Comparison of ENCODE assay signal across 1 cellular context in the genomic region with DNA sequence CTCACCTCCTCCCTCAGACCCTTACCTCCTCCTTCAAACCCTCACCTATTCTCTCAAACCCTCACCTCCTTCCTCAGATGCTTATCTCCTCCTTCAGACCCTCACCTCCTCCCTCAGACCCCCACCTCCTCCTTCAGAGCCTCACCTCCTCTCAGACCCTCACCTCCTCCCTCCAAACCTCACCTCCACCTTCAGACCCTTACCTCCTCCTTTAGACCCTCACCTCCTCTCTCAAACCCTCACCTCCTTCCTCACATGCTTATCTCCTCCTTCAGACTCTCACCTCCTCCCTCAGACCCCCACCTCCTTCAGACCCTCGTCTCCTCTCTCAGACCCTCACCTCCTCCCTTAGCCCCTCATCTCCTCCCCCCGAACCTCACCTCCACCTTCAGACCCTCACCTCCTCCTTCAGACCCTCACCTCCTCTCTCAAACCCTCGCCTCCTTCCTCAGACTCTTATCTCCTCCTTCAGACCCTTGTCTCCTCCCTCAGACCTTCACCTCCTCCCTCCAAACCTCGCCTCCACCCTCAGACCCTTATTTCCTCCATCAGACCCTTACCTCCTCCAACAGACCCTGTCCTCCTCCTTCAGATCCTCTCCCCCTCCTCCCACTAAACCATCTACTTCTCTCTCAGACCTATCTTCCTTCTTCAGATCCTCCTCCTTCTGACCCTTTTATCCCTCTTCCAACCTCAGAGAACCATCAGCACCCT.
TF ChIP-seq lines count a peak whose summit lies in the region.

No MANE protein-coding gene starts in this region.

TF ChIP-seq in K562, 482 proteins besides CTCF, POLR2A, EP300 and RAD21 (continued from another document and continues in another):
- no peak for TF ChIP-seq ZFP91 (CRISPR knock-in tag; IDR thresholded peaks at IDR 0.05)
- peak; percentile 34; the same call in 1 of the 2 replicates for TF ChIP-seq ARID1B (IDR thresholded peaks at IDR 0.05)
- TF ChIP-seq, protein P1, sequence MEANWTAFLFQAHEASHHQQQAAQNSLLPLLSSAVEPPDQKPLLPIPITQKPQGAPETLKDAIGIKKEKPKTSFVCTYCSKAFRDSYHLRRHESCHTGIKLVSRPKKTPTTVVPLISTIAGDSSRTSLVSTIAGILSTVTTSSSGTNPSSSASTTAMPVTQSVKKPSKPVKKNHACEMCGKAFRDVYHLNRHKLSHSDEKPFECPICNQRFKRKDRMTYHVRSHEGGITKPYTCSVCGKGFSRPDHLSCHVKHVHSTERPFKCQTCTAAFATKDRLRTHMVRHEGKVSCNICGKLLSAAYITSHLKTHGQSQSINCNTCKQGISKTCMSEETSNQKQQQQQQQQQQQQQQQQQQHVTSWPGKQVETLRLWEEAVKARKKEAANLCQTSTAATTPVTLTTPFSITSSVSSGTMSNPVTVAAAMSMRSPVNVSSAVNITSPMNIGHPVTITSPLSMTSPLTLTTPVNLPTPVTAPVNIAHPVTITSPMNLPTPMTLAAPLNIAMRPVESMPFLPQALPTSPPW (CRISPR knock-in tag; IDR thresholded peaks at IDR 0.05): no peak
- no peak for TF ChIP-seq FIP1L1 (IDR thresholded peaks at IDR 0.05; ENCODE audit: low read depth, low read length, poor library complexity, severe bottlenecking)
- TF ChIP-seq THAP7 (CRISPR knock-in tag; IDR thresholded peaks at IDR 0.05): no peak
- no peak for TF ChIP-seq RBFOX2 (IDR thresholded peaks at IDR 0.05; ENCODE audit: low read depth, low read length)
- 0 out of 2 replicates have a peak, but pooled peaks have one; percentile 16 for TF ChIP-seq MTA1 (IDR thresholded peaks at IDR 0.05; ENCODE audit: borderline replicate concordance)
- no peak for TF ChIP-seq HDGF (IDR thresholded peaks at IDR 0.05)
- TF ChIP-seq FOXA1 (IDR thresholded peaks at IDR 0.05; ENCODE audit: borderline replicate concordance): no peak
- no peak for TF ChIP-seq MAFF (IDR thresholded peaks at IDR 0.05; ENCODE audit: low read length)
- no peak for TF ChIP-seq POU5F1 (IDR thresholded peaks at IDR 0.05; ENCODE audit: borderline replicate concordance, low read depth, low read length, partially characterized antibody)
- TF ChIP-seq PPARD (CRISPR knock-in tag; IDR thresholded peaks at IDR 0.05): no peak
- TF ChIP-seq TRIM24 (IDR thresholded peaks at IDR 0.05): 0 out of 4 replicates have a peak, but pooled peaks of 1 of the 2 experiments have one; percentile 9
- peak; percentile 47; the same call in 1 of the 2 replicates for TF ChIP-seq NBN (IDR thresholded peaks at IDR 0.05; ENCODE audit: low read depth)
- TF ChIP-seq, protein P2, sequence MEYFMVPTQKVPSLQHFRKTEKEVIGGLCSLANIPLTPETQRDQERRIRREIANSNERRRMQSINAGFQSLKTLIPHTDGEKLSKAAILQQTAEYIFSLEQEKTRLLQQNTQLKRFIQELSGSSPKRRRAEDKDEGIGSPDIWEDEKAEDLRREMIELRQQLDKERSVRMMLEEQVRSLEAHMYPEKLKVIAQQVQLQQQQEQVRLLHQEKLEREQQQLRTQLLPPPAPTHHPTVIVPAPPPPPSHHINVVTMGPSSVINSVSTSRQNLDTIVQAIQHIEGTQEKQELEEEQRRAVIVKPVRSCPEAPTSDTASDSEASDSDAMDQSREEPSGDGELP (CRISPR knock-in tag; IDR thresholded peaks at IDR 0.05; ENCODE audit: borderline replicate concordance): no peak
- no peak for TF ChIP-seq HDAC8 (tag; IDR thresholded peaks at IDR 0.05)
- TF ChIP-seq RFX7 (CRISPR knock-in tag; IDR thresholded peaks at IDR 0.05): no peak
- no peak for TF ChIP-seq CHD2 (IDR thresholded peaks at IDR 0.05; ENCODE audit: low read depth, low read length)
- peak; percentile 85 for TF ChIP-seq ZFP36 (IDR thresholded peaks at IDR 0.05; ENCODE audit: low read depth, low read length, partially characterized antibody)
- TF ChIP-seq RHOXF2B (CRISPR knock-in tag; conservative IDR thresholded peaks at IDR 0.05): no peak
- peak; percentile 94 for TF ChIP-seq ARHGAP35 (IDR thresholded peaks at IDR 0.05; ENCODE audit: partially characterized antibody)
- TF ChIP-seq, protein P3, sequence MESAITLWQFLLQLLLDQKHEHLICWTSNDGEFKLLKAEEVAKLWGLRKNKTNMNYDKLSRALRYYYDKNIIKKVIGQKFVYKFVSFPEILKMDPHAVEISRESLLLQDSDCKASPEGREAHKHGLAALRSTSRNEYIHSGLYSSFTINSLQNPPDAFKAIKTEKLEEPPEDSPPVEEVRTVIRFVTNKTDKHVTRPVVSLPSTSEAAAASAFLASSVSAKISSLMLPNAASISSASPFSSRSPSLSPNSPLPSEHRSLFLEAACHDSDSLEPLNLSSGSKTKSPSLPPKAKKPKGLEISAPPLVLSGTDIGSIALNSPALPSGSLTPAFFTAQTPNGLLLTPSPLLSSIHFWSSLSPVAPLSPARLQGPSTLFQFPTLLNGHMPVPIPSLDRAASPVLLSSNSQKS (CRISPR knock-in tag; IDR thresholded peaks at IDR 0.05): no peak
- TF ChIP-seq, protein P4, sequence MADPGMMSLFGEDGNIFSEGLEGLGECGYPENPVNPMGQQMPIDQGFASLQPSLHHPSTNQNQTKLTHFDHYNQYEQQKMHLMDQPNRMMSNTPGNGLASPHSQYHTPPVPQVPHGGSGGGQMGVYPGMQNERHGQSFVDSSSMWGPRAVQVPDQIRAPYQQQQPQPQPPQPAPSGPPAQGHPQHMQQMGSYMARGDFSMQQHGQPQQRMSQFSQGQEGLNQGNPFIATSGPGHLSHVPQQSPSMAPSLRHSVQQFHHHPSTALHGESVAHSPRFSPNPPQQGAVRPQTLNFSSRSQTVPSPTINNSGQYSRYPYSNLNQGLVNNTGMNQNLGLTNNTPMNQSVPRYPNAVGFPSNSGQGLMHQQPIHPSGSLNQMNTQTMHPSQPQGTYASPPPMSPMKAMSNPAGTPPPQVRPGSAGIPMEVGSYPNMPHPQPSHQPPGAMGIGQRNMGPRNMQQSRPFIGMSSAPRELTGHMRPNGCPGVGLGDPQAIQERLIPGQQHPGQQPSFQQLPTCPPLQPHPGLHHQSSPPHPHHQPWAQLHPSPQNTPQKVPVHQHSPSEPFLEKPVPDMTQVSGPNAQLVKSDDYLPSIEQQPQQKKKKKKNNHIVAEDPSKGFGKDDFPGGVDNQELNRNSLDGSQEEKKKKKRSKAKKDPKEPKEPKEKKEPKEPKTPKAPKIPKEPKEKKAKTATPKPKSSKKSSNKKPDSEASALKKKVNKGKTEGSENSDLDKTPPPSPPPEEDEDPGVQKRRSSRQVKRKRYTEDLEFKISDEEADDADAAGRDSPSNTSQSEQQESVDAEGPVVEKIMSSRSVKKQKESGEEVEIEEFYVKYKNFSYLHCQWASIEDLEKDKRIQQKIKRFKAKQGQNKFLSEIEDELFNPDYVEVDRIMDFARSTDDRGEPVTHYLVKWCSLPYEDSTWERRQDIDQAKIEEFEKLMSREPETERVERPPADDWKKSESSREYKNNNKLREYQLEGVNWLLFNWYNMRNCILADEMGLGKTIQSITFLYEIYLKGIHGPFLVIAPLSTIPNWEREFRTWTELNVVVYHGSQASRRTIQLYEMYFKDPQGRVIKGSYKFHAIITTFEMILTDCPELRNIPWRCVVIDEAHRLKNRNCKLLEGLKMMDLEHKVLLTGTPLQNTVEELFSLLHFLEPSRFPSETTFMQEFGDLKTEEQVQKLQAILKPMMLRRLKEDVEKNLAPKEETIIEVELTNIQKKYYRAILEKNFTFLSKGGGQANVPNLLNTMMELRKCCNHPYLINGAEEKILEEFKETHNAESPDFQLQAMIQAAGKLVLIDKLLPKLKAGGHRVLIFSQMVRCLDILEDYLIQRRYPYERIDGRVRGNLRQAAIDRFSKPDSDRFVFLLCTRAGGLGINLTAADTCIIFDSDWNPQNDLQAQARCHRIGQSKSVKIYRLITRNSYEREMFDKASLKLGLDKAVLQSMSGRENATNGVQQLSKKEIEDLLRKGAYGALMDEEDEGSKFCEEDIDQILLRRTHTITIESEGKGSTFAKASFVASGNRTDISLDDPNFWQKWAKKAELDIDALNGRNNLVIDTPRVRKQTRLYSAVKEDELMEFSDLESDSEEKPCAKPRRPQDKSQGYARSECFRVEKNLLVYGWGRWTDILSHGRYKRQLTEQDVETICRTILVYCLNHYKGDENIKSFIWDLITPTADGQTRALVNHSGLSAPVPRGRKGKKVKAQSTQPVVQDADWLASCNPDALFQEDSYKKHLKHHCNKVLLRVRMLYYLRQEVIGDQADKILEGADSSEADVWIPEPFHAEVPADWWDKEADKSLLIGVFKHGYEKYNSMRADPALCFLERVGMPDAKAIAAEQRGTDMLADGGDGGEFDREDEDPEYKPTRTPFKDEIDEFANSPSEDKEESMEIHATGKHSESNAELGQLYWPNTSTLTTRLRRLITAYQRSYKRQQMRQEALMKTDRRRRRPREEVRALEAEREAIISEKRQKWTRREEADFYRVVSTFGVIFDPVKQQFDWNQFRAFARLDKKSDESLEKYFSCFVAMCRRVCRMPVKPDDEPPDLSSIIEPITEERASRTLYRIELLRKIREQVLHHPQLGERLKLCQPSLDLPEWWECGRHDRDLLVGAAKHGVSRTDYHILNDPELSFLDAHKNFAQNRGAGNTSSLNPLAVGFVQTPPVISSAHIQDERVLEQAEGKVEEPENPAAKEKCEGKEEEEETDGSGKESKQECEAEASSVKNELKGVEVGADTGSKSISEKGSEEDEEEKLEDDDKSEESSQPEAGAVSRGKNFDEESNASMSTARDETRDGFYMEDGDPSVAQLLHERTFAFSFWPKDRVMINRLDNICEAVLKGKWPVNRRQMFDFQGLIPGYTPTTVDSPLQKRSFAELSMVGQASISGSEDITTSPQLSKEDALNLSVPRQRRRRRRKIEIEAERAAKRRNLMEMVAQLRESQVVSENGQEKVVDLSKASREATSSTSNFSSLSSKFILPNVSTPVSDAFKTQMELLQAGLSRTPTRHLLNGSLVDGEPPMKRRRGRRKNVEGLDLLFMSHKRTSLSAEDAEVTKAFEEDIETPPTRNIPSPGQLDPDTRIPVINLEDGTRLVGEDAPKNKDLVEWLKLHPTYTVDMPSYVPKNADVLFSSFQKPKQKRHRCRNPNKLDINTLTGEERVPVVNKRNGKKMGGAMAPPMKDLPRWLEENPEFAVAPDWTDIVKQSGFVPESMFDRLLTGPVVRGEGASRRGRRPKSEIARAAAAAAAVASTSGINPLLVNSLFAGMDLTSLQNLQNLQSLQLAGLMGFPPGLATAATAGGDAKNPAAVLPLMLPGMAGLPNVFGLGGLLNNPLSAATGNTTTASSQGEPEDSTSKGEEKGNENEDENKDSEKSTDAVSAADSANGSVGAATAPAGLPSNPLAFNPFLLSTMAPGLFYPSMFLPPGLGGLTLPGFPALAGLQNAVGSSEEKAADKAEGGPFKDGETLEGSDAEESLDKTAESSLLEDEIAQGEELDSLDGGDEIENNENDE (IDR thresholded peaks at IDR 0.05; ENCODE audit: low read depth, low read length): no peak
- no peak for TF ChIP-seq NR2C2 (CRISPR knock-in tag; IDR thresholded peaks at IDR 0.05)
- no peak for TF ChIP-seq NR2C2 (tag; IDR thresholded peaks at IDR 0.05)
- TF ChIP-seq MIER1 (IDR thresholded peaks at IDR 0.05; ENCODE audit: low read depth): no peak
- no peak for TF ChIP-seq FOXP1 (CRISPR knock-in tag; IDR thresholded peaks at IDR 0.05)
- TF ChIP-seq, protein P5, sequence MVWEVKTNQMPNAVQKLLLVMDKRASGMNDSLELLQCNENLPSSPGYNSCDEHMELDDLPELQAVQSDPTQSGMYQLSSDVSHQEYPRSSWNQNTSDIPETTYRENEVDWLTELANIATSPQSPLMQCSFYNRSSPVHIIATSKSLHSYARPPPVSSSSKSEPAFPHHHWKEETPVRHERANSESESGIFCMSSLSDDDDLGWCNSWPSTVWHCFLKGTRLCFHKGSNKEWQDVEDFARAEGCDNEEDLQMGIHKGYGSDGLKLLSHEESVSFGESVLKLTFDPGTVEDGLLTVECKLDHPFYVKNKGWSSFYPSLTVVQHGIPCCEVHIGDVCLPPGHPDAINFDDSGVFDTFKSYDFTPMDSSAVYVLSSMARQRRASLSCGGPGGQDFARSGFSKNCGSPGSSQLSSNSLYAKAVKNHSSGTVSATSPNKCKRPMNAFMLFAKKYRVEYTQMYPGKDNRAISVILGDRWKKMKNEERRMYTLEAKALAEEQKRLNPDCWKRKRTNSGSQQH (CRISPR knock-in tag; IDR thresholded peaks at IDR 0.05): no peak
- TF ChIP-seq TAF7 (tag; IDR thresholded peaks at IDR 0.05): no peak
- TF ChIP-seq ZNF766 (CRISPR knock-in tag; conservative IDR thresholded peaks at IDR 0.05): no peak
- 0 out of 4 replicates have a peak, but pooled peaks of 1 of the 2 experiments have one; percentile 11 for TF ChIP-seq KDM1A (IDR thresholded peaks at IDR 0.05)
- TF ChIP-seq GATAD2A (IDR thresholded peaks at IDR 0.05): no peak
- TF ChIP-seq CSDE1 (IDR thresholded peaks at IDR 0.05): no peak; a peak in 1 of 4 replicates
- TF ChIP-seq, protein P6, sequence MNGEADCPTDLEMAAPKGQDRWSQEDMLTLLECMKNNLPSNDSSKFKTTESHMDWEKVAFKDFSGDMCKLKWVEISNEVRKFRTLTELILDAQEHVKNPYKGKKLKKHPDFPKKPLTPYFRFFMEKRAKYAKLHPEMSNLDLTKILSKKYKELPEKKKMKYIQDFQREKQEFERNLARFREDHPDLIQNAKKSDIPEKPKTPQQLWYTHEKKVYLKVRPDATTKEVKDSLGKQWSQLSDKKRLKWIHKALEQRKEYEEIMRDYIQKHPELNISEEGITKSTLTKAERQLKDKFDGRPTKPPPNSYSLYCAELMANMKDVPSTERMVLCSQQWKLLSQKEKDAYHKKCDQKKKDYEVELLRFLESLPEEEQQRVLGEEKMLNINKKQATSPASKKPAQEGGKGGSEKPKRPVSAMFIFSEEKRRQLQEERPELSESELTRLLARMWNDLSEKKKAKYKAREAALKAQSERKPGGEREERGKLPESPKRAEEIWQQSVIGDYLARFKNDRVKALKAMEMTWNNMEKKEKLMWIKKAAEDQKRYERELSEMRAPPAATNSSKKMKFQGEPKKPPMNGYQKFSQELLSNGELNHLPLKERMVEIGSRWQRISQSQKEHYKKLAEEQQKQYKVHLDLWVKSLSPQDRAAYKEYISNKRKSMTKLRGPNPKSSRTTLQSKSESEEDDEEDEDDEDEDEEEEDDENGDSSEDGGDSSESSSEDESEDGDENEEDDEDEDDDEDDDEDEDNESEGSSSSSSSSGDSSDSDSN (IDR thresholded peaks at IDR 0.05; ENCODE audit: borderline replicate concordance in 1 of 2, low read depth in 2 of 2, low read length in 2 of 2): no peak
- TF ChIP-seq YY1 (IDR thresholded peaks at IDR 0.05; ENCODE audit: borderline replicate concordance in 1 of 3, control insufficient read depth in 1 of 3, extremely low read depth in 1 of 3, insufficient read depth in 3 of 3, insufficient read length in 1 of 3, insufficient replicate concordance in 2 of 3, low read depth in 1 of 3, low read length in 2 of 3): no peak
